ENCODE assay signal across 31 cellular contexts in genomic region chr4:60034371-60034770, GRCh38.
A peak's percentile ranks its signal among the peaks of the same experiment; 100 is the strongest.
DNase-seq lines count a peak whose midpoint lies in the region; ATAC-seq and TF ChIP-seq lines count a peak whose summit lies in the region.
"Had no signal": no experiment of that assay in that cellular context is flagged by ENCODE, and none has a peak within 500 bp of the region (broad histone marks: within the 10 kb centered on the region; RNA-seq: fewer than 3 reads in every experiment).

No MANE protein-coding gene starts in this region.

- H3K27me3 Mint-ChIP-seq in GM23338 (ENCODE audit: insufficient read depth, low read depth, poor library complexity): no peaks in the 10 kb centered on the region
- H3K27me3 Mint-ChIP-seq: activated CD4-positive, alpha-beta memory T cell treated with anti-CD3 and anti-CD28 coated beads, Interleukin-2, amount 10 ng/mL, durations not matched to agents 7 days and 5 days; activated naive CD4-positive, alpha-beta T cell treated with anti-CD3 and anti-CD28 coated beads, Interleukin-2, amount 10 ng/mL, durations not matched to agents 7 days and 5 days; naive thymus-derived CD4-positive, alpha-beta T cell; stimulated activated naive B cell treated with anti-CD40 and anti-IgM and Interleukin-4, amounts not matched to agents 10 μg/mL and 1 μg/mL and 100 μg/mL, for 72 hours had no signal

- no peak overlapping the region for H3K4me2 ChIP-seq in GM23338
- H3K4me2 ChIP-seq: BLaER1 treated with 17β-estradiol and CSF1 and Interleukin-3, amounts not matched to agents 10 nM and 100 nM had no signal

- H4K20me1 ChIP-seq in GM23338 (replicated peaks; ENCODE audit: insufficient read depth): no peaks in the 10 kb centered on the region
- H4K20me1 ChIP-seq: BLaER1 treated with 17β-estradiol and CSF1 and Interleukin-3, amounts not matched to agents 10 nM and 100 nM had no signal

- H3K27ac ChIP-seq in GM23338 (ENCODE audit: low read depth): no peak overlapping the region
- H3K27ac ChIP-seq in mesodermal cell (ENCODE audit: low read depth, low read length, severe bottlenecking): peak overlapping the region; percentile 52
- H3K27ac ChIP-seq in heart right ventricle: no peak overlapping the region
- H3K27ac ChIP-seq: adrenal gland; BLaER1 treated with 17β-estradiol and CSF1 and Interleukin-3, amounts not matched to agents 10 nM and 100 nM; body of pancreas; GM23248; psoas muscle; upper lobe of left lung had no signal

- no peaks in the 10 kb centered on the region for H3K36me3 ChIP-seq in GM23338 (ENCODE audit: insufficient read depth)
- no peaks in the 10 kb centered on the region for H3K36me3 ChIP-seq in mesodermal cell (ENCODE audit: control insufficient read depth, insufficient read depth, low read length)
- H3K36me3 ChIP-seq in heart right ventricle: no peaks in the 10 kb centered on the region
- H3K36me3 ChIP-seq: adrenal gland; BLaER1 treated with 17β-estradiol and CSF1 and Interleukin-3, amounts not matched to agents 10 nM and 100 nM; upper lobe of left lung had no signal

- no peaks in the 10 kb centered on the region for H3K36me3 Mint-ChIP-seq in GM23338 (ENCODE audit: low read depth)
- H3K36me3 Mint-ChIP-seq: activated naive CD4-positive, alpha-beta T cell treated with anti-CD3 and anti-CD28 coated beads, Interleukin-2, amount 10 ng/mL, durations not matched to agents 7 days and 5 days; naive thymus-derived CD4-positive, alpha-beta T cell; stimulated activated naive B cell treated with anti-CD40 and anti-IgM and Interleukin-4, amounts not matched to agents 10 μg/mL and 1 μg/mL and 100 μg/mL, for 72 hours had no signal

- ATAC-seq in GM23338 (peak; percentile 26; the same call in 2 of the 3 replicates), GM21619 (IDR thresholded peaks at IDR 0.05; ENCODE audit: unreplicated experiment) (no peak), heart right ventricle (no peak)
- ATAC-seq: body of pancreas; esophagus mucosa; naive thymus-derived CD4-positive, alpha-beta T cell; psoas muscle; SK-N-SH treated with all-trans-retinoic acid at 6 μM for 48 hours; stimulated activated naive B cell treated with anti-CD40 and anti-IgM and Interleukin-4, amounts not matched to agents 10 μg/mL and 1 μg/mL and 100 μg/mL, for 72 hours had no signal

- H3K27ac Mint-ChIP-seq in GM23338: no peak overlapping the region
- H3K27ac Mint-ChIP-seq: activated CD4-positive, alpha-beta memory T cell treated with anti-CD3 and anti-CD28 coated beads, Interleukin-2, amount 10 ng/mL, durations not matched to agents 7 days and 5 days; activated naive CD4-positive, alpha-beta T cell treated with anti-CD3 and anti-CD28 coated beads, Interleukin-2, amount 10 ng/mL, durations not matched to agents 7 days and 5 days; activated T-helper 1 cell treated with anti-CD3 and anti-CD28 coated beads, Interleukin-12 subunit alpha, Interleukin-12 subunit beta, Interleukin-2, Interleukin-4 antibody, amounts not matched to agents 30 ng/mL and 10 ng/mL and 1 ng/mL, durations not matched to agents 14 hours and 24 hours and 36 hours; HFFc6; naive thymus-derived CD4-positive, alpha-beta T cell; stimulated activated naive B cell treated with anti-CD40 and anti-IgM and Interleukin-4, amounts not matched to agents 10 μg/mL and 1 μg/mL and 100 μg/mL, for 72 hours had no signal

- H3K9me3 Mint-ChIP-seq in GM23338: no peaks in the 10 kb centered on the region
- H3K9me3 Mint-ChIP-seq: activated CD4-positive, alpha-beta memory T cell treated with anti-CD3 and anti-CD28 coated beads, Interleukin-2, amount 10 ng/mL, durations not matched to agents 7 days and 5 days; activated T-helper 1 cell treated with anti-CD3 and anti-CD28 coated beads, Interleukin-12 subunit alpha, Interleukin-12 subunit beta, Interleukin-2, Interleukin-4 antibody, amounts not matched to agents 30 ng/mL and 10 ng/mL and 1 ng/mL, durations not matched to agents 14 hours and 24 hours and 36 hours had no signal

- intact Hi-C loops in heart right ventricle (cut with DNase I): no loop called here

- whole genome bisulfite sequencing in mesodermal cell (ENCODE audit: insufficient coverage in 2 of 2), 2 experiments: 79 to 83% methylated on average over 6 to 7 of the region's 7 CpGs
- 39 to 45% methylated on average over 7 of the region's 7 CpGs for WGBS in heart right ventricle, 2 donors

- H3K4me1 ChIP-seq in GM23338 (ENCODE audit: insufficient read depth) (no peaks in the 10 kb centered on the region), mesodermal cell (ENCODE audit: control insufficient read depth, insufficient read depth, low read length, poor library complexity, severe bottlenecking) (peaks cover 5% of the 10 kb centered on the region), heart right ventricle (no peaks in the 10 kb centered on the region)
- H3K4me1 ChIP-seq: adrenal gland; BLaER1 treated with 17β-estradiol and CSF1 and Interleukin-3, amounts not matched to agents 10 nM and 100 nM; body of pancreas; Caco-2; psoas muscle; upper lobe of left lung had no signal

- H3K79me2 ChIP-seq in GM23338 (replicated peaks; ENCODE audit: insufficient read depth): no peaks in the 10 kb centered on the region

- TF ChIP-seq CTCF in GM23338 (conservative IDR thresholded peaks at IDR 0.05; ENCODE audit: low read depth in 2 of 2): no peak
- TF ChIP-seq CTCF in heart right ventricle (IDR thresholded peaks at IDR 0.05): no peak

- H3K9me3 ChIP-seq in mesodermal cell (ENCODE audit: control insufficient read depth, low read length) (no peaks in the 10 kb centered on the region), heart right ventricle (peaks cover 0 to 3% (median 0%) of the 10 kb centered on the region in 11 donors)
- H3K9me3 ChIP-seq: adrenal gland; BLaER1 treated with 17β-estradiol and CSF1 and Interleukin-3, amounts not matched to agents 10 nM and 100 nM; body of pancreas; Caco-2; psoas muscle; upper lobe of left lung had no signal

- H3K27me3 ChIP-seq in GM23338 (ENCODE audit: insufficient read depth) (no peaks in the 10 kb centered on the region), heart right ventricle (no peaks in the 10 kb centered on the region)
- H3K27me3 ChIP-seq: adrenal gland; BLaER1 treated with 17β-estradiol and CSF1 and Interleukin-3, amounts not matched to agents 10 nM and 100 nM; body of pancreas; upper lobe of left lung had no signal

- H3K4me3 ChIP-seq in GM23338: no peak overlapping the region
- H3K4me3 ChIP-seq in mesodermal cell (ENCODE audit: extremely low read depth, insufficient read depth, low read length, poor library complexity, severe bottlenecking): no peak overlapping the region
- no peak overlapping the region for H3K4me3 ChIP-seq in heart right ventricle
- H3K4me3 ChIP-seq: adrenal gland; BLaER1 treated with 17β-estradiol and CSF1 and Interleukin-3, amounts not matched to agents 10 nM and 100 nM; body of pancreas; GM23248; psoas muscle; upper lobe of left lung had no signal

- DNase-seq in DMS53 (lab: John Stamatoyannopoulos, UW) (peak; percentile 75), GM23338 (ENCODE audit: low spot score) (no peak), SHP77 (lab: John Stamatoyannopoulos, UW) (peak; percentile 55 to 72), heart right ventricle (no peak), T-helper 1 cell (no peak)
- DNase-seq: activated CD4-positive, alpha-beta memory T cell treated with anti-CD3 and anti-CD28 coated beads, Interleukin-2, amount 10 ng/mL, durations not matched to agents 7 days and 5 days; activated CD8-positive, alpha-beta memory T cell treated with anti-CD3 and anti-CD28 coated beads, Interleukin-2, amount 50 U/mL, for 4 hours; activated naive CD4-positive, alpha-beta T cell treated with anti-CD3 and anti-CD28 coated beads, Interleukin-2, amount 10 ng/mL, durations not matched to agents 7 days and 5 days; adrenal gland; body of pancreas; Caco-2; cerebellar nuclear complex; DND-41; GM23248; head of caudate nucleus; HFFc6; Kasumi-1; kidney glomerular epithelial cell; naive thymus-derived CD4-positive, alpha-beta T cell; NCI-H1436; NCI-H526 treated with DMSO at 0.1 percent for 48 hours; psoas muscle; stimulated activated naive B cell treated with anti-CD40 and anti-IgM and Interleukin-4, amounts not matched to agents 10 μg/mL and 1 μg/mL and 100 μg/mL, for 72 hours; T-helper 2 cell; upper lobe of left lung had no signal

- no peaks in the 10 kb centered on the region for H3K9me2 ChIP-seq in GM23338 (ENCODE audit: insufficient read depth)

- H2AFZ ChIP-seq in GM23338: peak overlapping the region; percentile 80
- H2AFZ ChIP-seq: GM23248 had no signal

- H3K4me3 Mint-ChIP-seq in GM23338: no peak overlapping the region
- H3K4me3 Mint-ChIP-seq: activated CD4-positive, alpha-beta memory T cell treated with anti-CD3 and anti-CD28 coated beads, Interleukin-2, amount 10 ng/mL, durations not matched to agents 7 days and 5 days; activated naive CD4-positive, alpha-beta T cell treated with anti-CD3 and anti-CD28 coated beads, Interleukin-2, amount 10 ng/mL, durations not matched to agents 7 days and 5 days; activated T-helper 1 cell treated with anti-CD3 and anti-CD28 coated beads, Interleukin-12 subunit alpha, Interleukin-12 subunit beta, Interleukin-2, Interleukin-4 antibody, amounts not matched to agents 30 ng/mL and 10 ng/mL and 1 ng/mL, durations not matched to agents 14 hours and 24 hours and 36 hours; HFFc6; naive thymus-derived CD4-positive, alpha-beta T cell; stimulated activated naive B cell treated with anti-CD40 and anti-IgM and Interleukin-4, amounts not matched to agents 10 μg/mL and 1 μg/mL and 100 μg/mL, for 72 hours had no signal

- no peaks in the 10 kb centered on the region for H3F3A ChIP-seq in GM23338 (replicated peaks; ENCODE audit: low read depth)

- H3K4me1 Mint-ChIP-seq in GM23338: no peaks in the 10 kb centered on the region
- H3K4me1 Mint-ChIP-seq: activated CD4-positive, alpha-beta memory T cell treated with anti-CD3 and anti-CD28 coated beads, Interleukin-2, amount 10 ng/mL, durations not matched to agents 7 days and 5 days; activated naive CD4-positive, alpha-beta T cell treated with anti-CD3 and anti-CD28 coated beads, Interleukin-2, amount 10 ng/mL, durations not matched to agents 7 days and 5 days; naive thymus-derived CD4-positive, alpha-beta T cell; stimulated activated naive B cell treated with anti-CD40 and anti-IgM and Interleukin-4, amounts not matched to agents 10 μg/mL and 1 μg/mL and 100 μg/mL, for 72 hours had no signal

TF ChIP-seq in GM23338, 12 proteins besides CTCF, POLR2A, EP300 and RAD21 (continues in another document):
- TF ChIP-seq ZNF331 (CRISPR knock-in tag; IDR thresholded peaks at IDR 0.05; ENCODE audit: low read depth): no peak
- TF ChIP-seq NANOG (IDR thresholded peaks at IDR 0.05; ENCODE audit: borderline replicate concordance): no peak
- no peak for TF ChIP-seq POLR2AphosphoS5 (IDR thresholded peaks at IDR 0.05; ENCODE audit: low read depth)

Comparison
In these comparisons a context has a peak if more than half of its experiments do, and no peak if none do; other contexts are left out.
1. DNase-seq: peak in DMS53 (single experiment) and SHP77 (2 of 2); none in GM23338 (single experiment), heart right ventricle (0 of 2) and T-helper 1 cell (0 of 5).